Comparison of ENCODE assay signal across 24 cellular contexts in the genomic region with DNA sequence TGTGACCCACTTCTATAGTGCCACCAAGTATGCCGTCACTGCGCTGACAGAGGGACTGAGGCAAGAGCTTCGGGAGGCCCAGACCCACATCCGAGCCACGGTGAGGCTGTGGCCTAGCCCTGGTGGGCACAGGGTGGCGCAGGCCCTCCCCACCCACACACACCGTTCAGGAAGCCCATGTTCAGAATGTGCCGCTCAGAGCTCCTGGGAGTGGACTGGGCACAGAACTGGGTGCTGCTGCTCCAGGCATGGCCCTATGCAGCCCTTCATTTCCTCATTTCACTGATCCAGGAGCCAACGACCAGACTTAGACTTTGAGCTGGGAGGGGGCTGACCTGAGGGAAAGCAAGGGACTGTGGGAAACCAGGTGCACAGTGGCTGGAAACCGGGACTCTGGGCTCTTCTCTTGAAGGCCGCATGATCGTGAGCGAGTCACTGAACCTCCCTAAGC. TPM values are rescaled to one million over a fixed set of nuclear protein-coding genes. Genes with fewer than 3 reads are reported as not detected.
DNase-seq lines count a peak whose midpoint lies in the region; ATAC-seq and TF ChIP-seq lines count a peak whose summit lies in the region.
"Had no signal": no experiment of that assay in that cellular context is flagged by ENCODE, and none has a peak within 500 bp of the region (broad histone marks: within the 10 kb centered on the region; RNA-seq: fewer than 3 reads in every experiment).

No MANE protein-coding gene starts in this region.

- H3K36me3 ChIP-seq in duodenal mucosa (ENCODE audit: control insufficient read depth in 1 of 2, insufficient read depth in 2 of 2, low read length in 2 of 2), result peaks cover 14 to 28% of the 10 kb centered on the region in 2 donors
- H3K36me3 ChIP-seq in mucosa of rectum (ENCODE audit: control insufficient read depth in 2 of 2, insufficient read depth in 2 of 2, low read length in 2 of 2), result peaks cover 10 to 14% of the 10 kb centered on the region in 2 donors
- no peaks in the 10 kb centered on the region for H3K36me3 ChIP-seq in transverse colon

- intact Hi-C loops in transverse colon (cut with DNase I; ENCODE audit: low total_unique reads), result no loop called here

- peak overlapping the region; percentile 82; the same call in 1 of the 2 replicates for H3K27ac ChIP-seq in RWPE1
- peak overlapping the region; percentile 57 for H3K27ac ChIP-seq in duodenal mucosa (ENCODE audit: low read depth, low read length)
- peak overlapping the region; percentile 83 to 92 for H3K27ac ChIP-seq in mucosa of rectum (ENCODE audit: low read depth in 2 of 2, low read length in 2 of 2)
- peak overlapping the region; percentile 71 to 85 (median 77) for H3K27ac ChIP-seq in transverse colon
- H3K27ac ChIP-seq: HL-60, KMS-11, SJCRH30 had no signal

- H3K4me1 ChIP-seq in duodenal mucosa (ENCODE audit: control insufficient read depth in 1 of 2, insufficient read depth in 2 of 2, low read length in 2 of 2), result peaks cover 61 to 71% of the 10 kb centered on the region in 2 donors
- peaks cover 52 to 74% of the 10 kb centered on the region in 2 donors for H3K4me1 ChIP-seq in mucosa of rectum (ENCODE audit: control insufficient read depth in 2 of 2, insufficient read depth in 2 of 2, low read length in 2 of 2)
- peaks cover 10 to 77% (median 54%) of the 10 kb centered on the region in 4 donors for H3K4me1 ChIP-seq in transverse colon

- H3K4me3 ChIP-seq in duodenal mucosa (ENCODE audit: low read depth in 1 of 2, low read length in 2 of 2) (peak overlapping the region; percentile 1 to 41), mucosa of rectum (ENCODE audit: low read length in 2 of 2) (no peak overlapping the region), transverse colon (no peak overlapping the region)
- H3K4me3 ChIP-seq: SJCRH30 had no signal

- TF ChIP-seq EP300 in transverse colon (IDR thresholded peaks at IDR 0.05; ENCODE audit: low read depth), result no peak

- POLR2A ChIA-PET in RWPE1 (lab: Yijun Ruan, JAX; ENCODE audit: low non-redundant PET), result no interaction called here

- 77% methylated on average over 13 of the region's 13 CpGs; no CpG with 5 or more reads in 1 of the 2 donors for WGBS in transverse colon (ENCODE audit: low coverage in 1 of 2), 2 donors

- TF ChIP-seq CTCF in RWPE1 (conservative IDR thresholded peaks at IDR 0.05; ENCODE audit: low read depth) (no peak), transverse colon (IDR thresholded peaks at IDR 0.05) (no peak)

- H3K9ac ChIP-seq in duodenal mucosa (ENCODE audit: low read depth in 1 of 2, low read length in 2 of 2), result peak overlapping the region; percentile 69 to 74
- peak overlapping the region; percentile 55 to 68 for H3K9ac ChIP-seq in mucosa of rectum (ENCODE audit: low read depth in 1 of 2, low read length in 2 of 2)
- H3K9ac ChIP-seq: KMS-11 had no signal

- DNase-seq in RWPE1 (ENCODE audit: low spot score), result no peak
- peak; percentile 67 for DNase-seq in transverse colon
- DNase-seq in nucleus accumbens (lab: John Stamatoyannopoulos, UW), result no peak
- no peak for DNase-seq in GM19238 (ENCODE audit: insufficient read length, low spot score)
- DNase-seq: Caco-2; CD4-positive, CD25-positive, alpha-beta regulatory T cell; DMS 273 treated with DMSO at 0.1 percent for 48 hours; DND-41; GOT3; HCEC 1CT; NCI-H1105; NCI-H146; NCI-H2029 treated with DMSO at 0.1 percent for 48 hours; NCI-H345; NCI-H524; NCI-H774; NK-92 treated with Interleukin-12 subunit alpha and Interleukin-12 subunit beta, amount 100 ng/mL, for 24 hours; SJCRH30 had no signal

- no peak for ATAC-seq in HG03025 (IDR thresholded peaks at IDR 0.05; ENCODE audit: low FRiP score, unreplicated experiment)
- ATAC-seq: Panc1 had no signal

- H3K9me3 ChIP-seq in duodenal mucosa (ENCODE audit: control insufficient read depth in 1 of 2, low read length in 2 of 2), result no peaks in the 10 kb centered on the region
- no peaks in the 10 kb centered on the region for H3K9me3 ChIP-seq in mucosa of rectum (ENCODE audit: control insufficient read depth in 2 of 2, low read length in 2 of 2)
- no peaks in the 10 kb centered on the region for H3K9me3 ChIP-seq in transverse colon
- H3K9me3 ChIP-seq: Caco-2, SJCRH30 had no signal

- TF ChIP-seq POLR2A in transverse colon (IDR thresholded peaks at IDR 0.05), result peak; percentile 64

- CTCF ChIA-PET in RWPE1 (lab: Yijun Ruan, JAX), result interaction anchor here (0.5 kb wide), 1 partner anchor 972 kb away, joined by 3 read pairs; no protein-coding TSS in a partner anchor

- in situ Hi-C loops in transverse colon (cut with MboI; ENCODE audit: low pct_ligation_motif_present in 1 of 4, low pct_unique_long_range_greater_than_20kb in 1 of 4, low sequenced_read_pairs in 3 of 4), result no loop called here

- H3K27me3 ChIP-seq in duodenal mucosa (ENCODE audit: control insufficient read depth in 1 of 2, insufficient read depth in 2 of 2, low read length in 2 of 2), result no peaks in the 10 kb centered on the region
- no peaks in the 10 kb centered on the region for H3K27me3 ChIP-seq in mucosa of rectum (ENCODE audit: control insufficient read depth in 2 of 2, insufficient read depth in 2 of 2, low read length in 2 of 2)
- H3K27me3 ChIP-seq in transverse colon, result no peaks in the 10 kb centered on the region
- H3K27me3 ChIP-seq: SJCRH30 had no signal

RNA-seq across cellular contexts. Expression of gene MRM1, which starts 2.4 kb away (rescaled TPM):
- 10 to 100 TPM in 3 of 4 donors, 1 to 10 TPM in 1; 9.5 to 20.9 (median 11.5) TPM for total RNA-seq in transverse colon

RNA-seq across cellular contexts. Expression of gene DHRS11, which starts 7.3 kb away (rescaled TPM):
- total RNA-seq in transverse colon, result 100 to 1,000 TPM in 3 of 4 donors, 10 to 100 TPM in 1; 93.1 to 307 (median 214) TPM

RNA-seq across cellular contexts. Expression of gene GGNBP2, which starts 54.3 kb away (rescaled TPM):
- total RNA-seq in transverse colon, result 100 to 1,000 TPM in 2 of 4 donors, 10 to 100 TPM in 2; 48.6 to 128 (median 91.6) TPM

Comparison
In these comparisons a context has a peak if more than half of its experiments do, and no peak if none do; other contexts are left out.
1. H3K4me3 ChIP-seq: peak in duodenal mucosa (2 of 2); none in mucosa of rectum (0 of 2) and transverse colon (0 of 4).
2. Peak in every context shown above with its lines, with median percentiles within 50 percentile points of each other: H3K27ac ChIP-seq.